In genomic region chr12:51579321-51579850, GRCh38 we compare ENCODE assay signal across 25 cellular contexts.
"Had no signal": no experiment of that assay in that cellular context is flagged by ENCODE, and none has a peak within 500 bp of the region (broad histone marks: within the 10 kb centered on the region; RNA-seq: fewer than 3 reads in every experiment).

No MANE protein-coding gene starts in this region.

- H3K27ac ChIP-seq: dorsolateral prefrontal cortex, epithelial cell of prostate, gastrocnemius medialis, heart left ventricle, hepatocyte, ovary, testis, tibial artery, upper lobe of left lung had no signal

- H3K9me3 ChIP-seq: gastrocnemius medialis, ovary, testis, upper lobe of left lung had no signal

- H3K4me2 ChIP-seq: hepatocyte, smooth muscle cell had no signal

- H3K36me3 ChIP-seq: gastrocnemius medialis, heart left ventricle, ovary, tibial artery, upper lobe of left lung had no signal

- H3K27me3 ChIP-seq: hepatocyte, ovary, testis, tibial artery, upper lobe of left lung had no signal

- H3K4me1 Mint-ChIP-seq: endodermal cell; memory B cell; natural killer cell; stimulated activated effector memory CD8-positive, alpha-beta T cell treated with anti-CD3 and anti-CD28 coated beads, Interleukin-12 subunit alpha, Interleukin-12 subunit beta, amount 100 ng/mL, for 72 hours had no signal

- H3K27ac Mint-ChIP-seq: endodermal cell; memory B cell; natural killer cell; stimulated activated effector memory CD8-positive, alpha-beta T cell treated with anti-CD3 and anti-CD28 coated beads, Interleukin-12 subunit alpha, Interleukin-12 subunit beta, amount 100 ng/mL, for 72 hours had no signal

- H3K4me1 ChIP-seq: gastrocnemius medialis, heart left ventricle, testis, tibial artery, upper lobe of left lung had no signal

- H3K36me3 Mint-ChIP-seq: natural killer cell; stimulated activated effector memory CD8-positive, alpha-beta T cell treated with anti-CD3 and anti-CD28 coated beads, Interleukin-12 subunit alpha, Interleukin-12 subunit beta, amount 100 ng/mL, for 72 hours had no signal

- DNase-seq: dorsolateral prefrontal cortex; effector CD8-positive, alpha-beta T cell; endodermal cell; foreskin fibroblast; gastrocnemius medialis; heart left ventricle; kidney; natural killer cell; occipital lobe; ovary; posterior cingulate gyrus; retina; stimulated activated CD4-positive, alpha-beta T cell treated with anti-CD3 and anti-CD28 coated beads, Interleukin-2, amount 100 ng/mL, for 24 hours; stimulated activated CD4-positive, alpha-beta T cell treated with anti-CD3 and anti-CD28 coated beads, Interleukin-4, amount 100 ng/mL, for 24 hours; stimulated activated naive CD8-positive, alpha-beta T cell treated with anti-CD3 and anti-CD28 coated beads, Interleukin-15, Interleukin-2, amounts not matched to agents 100 U/mL and 50 U/mL, for 24 hours; substantia nigra; testis; tibial artery; upper lobe of left lung had no signal

- H3K4me3 Mint-ChIP-seq: endodermal cell; memory B cell; natural killer cell; stimulated activated effector memory CD8-positive, alpha-beta T cell treated with anti-CD3 and anti-CD28 coated beads, Interleukin-12 subunit alpha, Interleukin-12 subunit beta, amount 100 ng/mL, for 72 hours had no signal

- H3K79me2 ChIP-seq: hepatocyte had no signal

- H3K4me3 ChIP-seq: dorsolateral prefrontal cortex, gastrocnemius medialis, heart left ventricle, hepatocyte, lung, ovary, smooth muscle cell, testis, tibial artery, upper lobe of left lung had no signal

- H2AFZ ChIP-seq: hepatocyte had no signal
